23 cellular contexts compared by ENCODE assay signal in the genomic region with DNA sequence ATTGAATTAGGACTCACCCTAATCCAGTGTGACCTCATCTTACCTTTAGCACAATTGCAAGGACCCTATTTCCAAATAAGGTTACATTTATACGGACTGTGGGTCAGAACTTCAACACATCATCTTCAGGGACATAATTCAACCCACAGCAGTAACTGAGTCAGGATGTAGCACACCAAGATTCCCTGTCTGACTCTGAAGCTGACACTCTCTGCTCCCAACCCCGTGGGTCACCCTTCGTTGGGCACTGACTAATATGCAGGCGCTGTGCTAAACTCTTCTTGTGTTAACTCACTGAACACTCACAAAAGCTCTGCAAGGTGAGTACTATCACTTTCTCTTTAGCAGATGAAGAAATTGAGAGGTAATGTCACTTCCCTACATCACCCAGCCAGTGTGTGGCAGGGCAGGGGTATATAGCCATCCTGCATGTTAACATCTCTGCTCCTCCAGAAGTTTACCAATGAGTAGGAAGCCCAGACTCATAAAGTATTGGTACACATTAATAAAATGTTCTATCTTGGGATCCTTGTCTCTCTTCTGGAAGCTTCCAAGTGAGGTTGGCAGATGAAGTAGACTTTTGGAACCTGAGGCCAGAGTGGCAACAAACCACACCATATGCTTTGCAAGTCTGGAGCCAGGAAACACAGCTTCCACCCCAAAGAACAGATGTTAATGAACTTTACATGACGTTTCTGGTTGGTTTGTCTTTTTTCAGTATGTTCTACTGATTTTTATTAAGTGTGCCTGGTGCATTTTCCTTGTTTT.
"Had no signal": no experiment of that assay in that cellular context is flagged by ENCODE, and none has a peak within 500 bp of the region (broad histone marks: within the 10 kb centered on the region; RNA-seq: fewer than 3 reads in every experiment).

No MANE protein-coding gene starts in this region.

- DNase-seq: activated CD8-positive, alpha-beta memory T cell treated with anti-CD3 and anti-CD28 coated beads for 24 hours; activated CD8-positive, alpha-beta memory T cell treated with anti-CD3 and anti-CD28 coated beads, Interleukin-2, amount 50 U/mL, for 48 hours; activated naive CD4-positive, alpha-beta T cell; activated T-cell treated with anti-CD3 and anti-CD28 coated beads, Interleukin-2, amount 50 U/mL, for 4 hours; adrenal gland; brain microvascular endothelial cell; caudate nucleus; dermis blood vessel endothelial cell; effector memory CD4-positive, alpha-beta T cell; foreskin melanocyte; hippocampal formation; left colon; ovary; right cardiac atrium; stimulated activated CD4-positive, alpha-beta T cell treated with anti-CD3 and anti-CD28 coated beads, Interleukin-4, amount 100 ng/mL, for 24 hours; stimulated activated naive CD4-positive, alpha-beta T cell treated with Interleukin-2 at 50 U/mL for 16 hours; upper lobe of left lung had no signal

- H3K9me3 Mint-ChIP-seq: activated T-cell treated with anti-CD3 and anti-CD28 coated beads, Interleukin-2, amount 50 U/mL, for 4 hours; activated T-helper 2 cell treated with anti-CD3 and anti-CD28 coated beads, Interferon-gamma antibody, Interleukin-2, Interleukin-4, amounts not matched to agents 10 μg/mL and 5 μg/mL and 100 μg/mL, durations not matched to agents 14 hours and 24 hours and 36 hours; nephron had no signal

- H3K27me3 Mint-ChIP-seq: activated naive CD8-positive, alpha-beta T cell had no signal

- H3K4me1 Mint-ChIP-seq: memory B cell, nephron, WTC11 had no signal

- ATAC-seq: activated T-cell treated with anti-CD3 and anti-CD28 coated beads, Interleukin-2, amount 50 U/mL, for 4 hours; esophagus mucosa; left colon; right cardiac atrium; WTC11 had no signal

- H3K36me3 Mint-ChIP-seq: activated naive CD8-positive, alpha-beta T cell; memory B cell had no signal

- H3K4me3 Mint-ChIP-seq: activated naive CD8-positive, alpha-beta T cell; activated T-cell treated with anti-CD3 and anti-CD28 coated beads, Interleukin-2, amount 50 U/mL, for 4 hours; memory B cell; nephron; WTC11 had no signal

- H3K27ac Mint-ChIP-seq: activated naive CD8-positive, alpha-beta T cell; activated T-helper 2 cell treated with anti-CD3 and anti-CD28 coated beads, Interferon-gamma antibody, Interleukin-2, Interleukin-4, amounts not matched to agents 10 μg/mL and 5 μg/mL and 100 μg/mL, durations not matched to agents 14 hours and 24 hours and 36 hours; memory B cell; nephron; WTC11 had no signal
